ENCODE assay signal across 18 cellular contexts in genomic region chr12:107847830-107848229, GRCh38.
A peak's percentile ranks its signal among the peaks of the same experiment; 100 is the strongest.
DNase-seq lines count a peak whose midpoint lies in the region; ATAC-seq and TF ChIP-seq lines count a peak whose summit lies in the region.
"Had no signal": no experiment of that assay in that cellular context is flagged by ENCODE, and none has a peak within 500 bp of the region (broad histone marks: within the 10 kb centered on the region; RNA-seq: fewer than 3 reads in every experiment).

No MANE protein-coding gene starts in this region.

- no peak for TF ChIP-seq POLR2A in gastroesophageal sphincter (IDR thresholded peaks at IDR 0.05)

- H3K9me3 ChIP-seq in left ventricle myocardium inferior (replicated peaks) (no peaks in the 10 kb centered on the region), gastroesophageal sphincter (no peaks in the 10 kb centered on the region)
- H3K9me3 ChIP-seq: A549 had no signal

- TF ChIP-seq EP300 in gastroesophageal sphincter (IDR thresholded peaks at IDR 0.05) = no peak

- ATAC-seq in left ventricle myocardium superior = peak; percentile 33
- peak; percentile 13 for ATAC-seq in left lobe of liver
- no peak for ATAC-seq in gastroesophageal sphincter
- ATAC-seq: A549, Panc1 had no signal

- POLR2A ChIA-PET in GM10248 (lab: Yijun Ruan, JAX) = no interaction called here

- H3K27ac ChIP-seq in left ventricle myocardium inferior (replicated peaks) (no peak overlapping the region), gastroesophageal sphincter (no peak overlapping the region)
- H3K27ac ChIP-seq: A549; BLaER1 treated with 17β-estradiol and CSF1 and Interleukin-3, amounts not matched to agents 10 nM and 100 nM; KMS-11 had no signal

- WGBS in gastroesophageal sphincter (ENCODE audit: low coverage in 1 of 2), 2 donors = 26 to 56% methylated on average over 2 of the region's 3 CpGs

- CTCF ChIA-PET in GM10248 (lab: Yijun Ruan, JAX) = interaction anchor here (1.1 to 1.2 kb wide), 2 partner anchors 11 to 12 kb away, joined by 3 read pairs; no protein-coding TSS in a partner anchor

- H3K4me3 ChIP-seq in left ventricle myocardium inferior = no peak overlapping the region
- H3K4me3 ChIP-seq in gastroesophageal sphincter = no peak overlapping the region
- H3K4me3 ChIP-seq: A549; BLaER1 treated with 17β-estradiol and CSF1 and Interleukin-3, amounts not matched to agents 10 nM and 100 nM had no signal

- peaks cover 19% of the 10 kb centered on the region for H3K4me1 ChIP-seq in left ventricle myocardium inferior
- peaks cover 0 to 21% (median 14%) of the 10 kb centered on the region in 3 donors for H3K4me1 ChIP-seq in gastroesophageal sphincter
- H3K4me1 ChIP-seq: A549 had no signal

- H3K36me3 ChIP-seq in left ventricle myocardium inferior = no peaks in the 10 kb centered on the region
- H3K36me3 ChIP-seq in gastroesophageal sphincter = no peaks in the 10 kb centered on the region
- H3K36me3 ChIP-seq: BLaER1 treated with 17β-estradiol and CSF1 and Interleukin-3, amounts not matched to agents 10 nM and 100 nM had no signal

- DNase-seq in left ventricle myocardium superior = no peak
- DNase-seq in left ventricle myocardium inferior = no peak
- DNase-seq in RPMI7951 (ENCODE audit: low read depth) = peak; percentile 6
- DNase-seq in left lobe of liver (ENCODE audit: low spot score) = no peak
- DNase-seq in ecto neural progenitor cell (ENCODE audit: low spot score) = no peak
- no peak for DNase-seq in GM10248 (ENCODE audit: extremely low spot score)
- DNase-seq: CD8-positive, alpha-beta memory T cell; HFFc6; MM.1S; NCI-H187 treated with DMSO at 0.1 percent for 48 hours; NCI-H2171; NCI-H510A; SIG-M5 had no signal

- TF ChIP-seq CTCF in left ventricle myocardium inferior (IDR thresholded peaks at IDR 0.05; ENCODE audit: borderline replicate concordance) = no peak
- no peak for TF ChIP-seq CTCF in gastroesophageal sphincter (IDR thresholded peaks at IDR 0.05)
- no peak for TF ChIP-seq CTCF in GM10248 (IDR thresholded peaks at IDR 0.05; ENCODE audit: control extremely low read depth, extremely low read depth, low read depth, missing control alignments)

- H3K27me3 ChIP-seq in left ventricle myocardium inferior (ENCODE audit: low read depth) (peaks cover 91% of the 10 kb centered on the region), gastroesophageal sphincter (peaks cover 82% of the 10 kb centered on the region)
- H3K27me3 ChIP-seq: BLaER1 treated with 17β-estradiol and CSF1 and Interleukin-3, amounts not matched to agents 10 nM and 100 nM had no signal

- intact Hi-C loops in left ventricle myocardium superior (cut with micrococcal nuclease) = no loop called here
- intact Hi-C loops in left ventricle myocardium inferior (cut with micrococcal nuclease) = no loop called here
